In the genomic region with DNA sequence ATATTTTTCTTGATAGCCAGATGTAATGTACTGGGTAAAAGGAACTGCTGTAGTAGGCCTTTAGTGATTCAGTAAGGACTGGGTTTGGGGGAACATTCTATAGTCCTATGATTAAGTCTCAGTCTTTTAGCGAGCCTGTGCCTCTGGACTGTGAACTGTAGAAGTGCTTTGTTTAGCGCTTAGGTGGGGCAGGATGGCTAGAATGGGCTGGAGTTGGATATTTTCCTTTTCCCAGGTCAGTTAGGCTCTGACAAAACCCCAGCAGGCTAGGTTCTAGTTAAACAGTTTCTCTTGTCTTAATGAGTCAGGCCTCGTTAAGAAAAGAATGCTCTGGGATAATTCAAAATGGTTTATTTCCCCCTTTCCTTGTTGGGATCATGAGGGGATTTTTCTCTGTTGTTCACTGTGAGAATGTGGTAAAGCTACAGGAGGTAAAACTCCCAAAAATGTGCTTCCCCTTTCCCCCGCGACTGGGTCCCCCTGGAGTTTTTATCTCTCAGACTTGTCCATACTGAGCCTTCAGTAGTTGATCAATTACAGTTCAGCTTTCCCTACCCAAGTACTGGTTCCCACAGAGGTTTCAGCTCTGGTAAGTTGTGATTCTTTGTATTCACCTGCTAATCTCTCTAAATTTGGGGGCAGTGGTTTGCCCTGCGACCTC, we compare ENCODE assay signal across 19 cellular contexts. TPM values are rescaled to one million over a fixed set of nuclear protein-coding genes. Genes with fewer than 3 reads are reported as not detected.
DNase-seq lines count a peak whose midpoint lies in the region; ATAC-seq and TF ChIP-seq lines count a peak whose summit lies in the region.
"Had no signal": no experiment of that assay in that cellular context is flagged by ENCODE, and none has a peak within 500 bp of the region (broad histone marks: within the 10 kb centered on the region; RNA-seq: fewer than 3 reads in every experiment).

No MANE protein-coding gene starts in this region.

- H3K79me2 ChIP-seq in smooth muscle cell (ENCODE audit: low read depth): peaks cover 77% of the 10 kb centered on the region

- H3K4me1 Mint-ChIP-seq in endodermal cell: peaks cover 10% of the 10 kb centered on the region

- no peaks in the 10 kb centered on the region for H3K36me3 ChIP-seq in cardiac muscle cell
- H3K36me3 ChIP-seq in heart right ventricle: peaks cover 0 to under 1% (median 0%) of the 10 kb centered on the region in 9 donors
- H3K36me3 ChIP-seq in endodermal cell (ENCODE audit: control insufficient read depth, insufficient read depth, low read length): no peaks in the 10 kb centered on the region
- H3K36me3 ChIP-seq in smooth muscle cell (ENCODE audit: low read depth): no peaks in the 10 kb centered on the region
- H3K36me3 ChIP-seq: thyroid gland had no signal

- no peaks in the 10 kb centered on the region for H3F3A ChIP-seq in smooth muscle cell (ENCODE audit: low read depth)

- ATAC-seq in heart right ventricle (no peak), HG03460 (IDR thresholded peaks at IDR 0.05; ENCODE audit: unreplicated experiment) (peak; percentile 49), GM18858 (IDR thresholded peaks at IDR 0.05; ENCODE audit: unreplicated experiment) (no peak)

- H3K4me3 Mint-ChIP-seq in endodermal cell: no peak overlapping the region
- H3K4me3 Mint-ChIP-seq: neural crest cell had no signal

- intact Hi-C loops in heart right ventricle (cut with DNase I): no loop called here

- H3K4me1 ChIP-seq in cardiac muscle cell (ENCODE audit: low read depth) (peaks cover 8% of the 10 kb centered on the region), heart right ventricle (peaks cover 0 to 19% (median 6%) of the 10 kb centered on the region in 9 donors), endodermal cell (ENCODE audit: control insufficient read depth, insufficient read depth, low read length) (no peaks in the 10 kb centered on the region), smooth muscle cell (ENCODE audit: low read depth) (peaks cover 11% of the 10 kb centered on the region)

- H3K4me3 ChIP-seq in cardiac muscle cell (no peak overlapping the region), heart right ventricle (no peak overlapping the region), endodermal cell (ENCODE audit: low read length) (no peak overlapping the region), smooth muscle cell (no peak overlapping the region)
- H3K4me3 ChIP-seq: GM23248, thyroid gland had no signal

- no peaks in the 10 kb centered on the region for H3K27me3 Mint-ChIP-seq in endodermal cell (ENCODE audit: insufficient read depth)

- WGBS in heart right ventricle, 2 donors: 87 to 88% methylated on average over 6 of the region's 6 CpGs
- WGBS in endodermal cell (ENCODE audit: insufficient coverage in 1 of 2, insufficient read length in 1 of 2), 2 experiments: 46 to 58% methylated on average over 3 to 6 of the region's 6 CpGs
- 58% methylated on average over 6 of the region's 6 CpGs for WGBS in smooth muscle cell (ENCODE audit: low lambda C conversion rate)

- no peak for DNase-seq in cardiac muscle cell (ENCODE audit: low read depth in 1 of 2, low spot score in 1 of 2)
- DNase-seq in heart right ventricle: no peak
- peak; percentile 48 for DNase-seq in endodermal cell
- no peak for DNase-seq in smooth muscle cell (lab: John Stamatoyannopoulos, UW; ENCODE audit: unreplicated experiment)
- no peak for DNase-seq in NCI-H2196 treated with DMSO at 0.1 percent for 48 hours (lab: John Stamatoyannopoulos, UW; ENCODE audit: unreplicated experiment)
- DNase-seq in C1 segment of cervical spinal cord (lab: John Stamatoyannopoulos, UW): no peak
- DNase-seq: activated CD4-positive, alpha-beta T cell treated with anti-CD3 and anti-CD28 coated beads, Interleukin-2, amount 50 U/mL, for 1 hour; activated CD8-positive, alpha-beta memory T cell treated with anti-CD3 and anti-CD28 coated beads, Interleukin-2, amount 50 U/mL, for 48 hours; anterior cingulate cortex; GM23248; IMR-90; kidney; NCI-H1930; stimulated activated CD4-positive, alpha-beta T cell treated with anti-CD3 and anti-CD28 coated beads, Interleukin-12 subunit alpha, Interleukin-12 subunit beta, amount 100 ng/mL, for 4 hours; thyroid gland had no signal

- H3K9me3 Mint-ChIP-seq in endodermal cell: peaks cover 5% of the 10 kb centered on the region

- H3K27ac Mint-ChIP-seq in endodermal cell: peak overlapping the region; percentile 28

- no peaks in the 10 kb centered on the region for H3K9me3 ChIP-seq in cardiac muscle cell (ENCODE audit: low read depth)
- peaks cover 0 to 7% (median 4%) of the 10 kb centered on the region in 11 donors for H3K9me3 ChIP-seq in heart right ventricle
- peaks cover under 1% of the 10 kb centered on the region for H3K9me3 ChIP-seq in endodermal cell (ENCODE audit: control insufficient read depth, low read length)
- H3K9me3 ChIP-seq in smooth muscle cell (replicated peaks; ENCODE audit: low read depth): no peaks in the 10 kb centered on the region
- H3K9me3 ChIP-seq: thyroid gland had no signal

- peaks cover 2% of the 10 kb centered on the region for H3K36me3 Mint-ChIP-seq in endodermal cell (ENCODE audit: low read depth)

- peaks cover 57% of the 10 kb centered on the region for H4K20me1 ChIP-seq in smooth muscle cell (ENCODE audit: low read depth)

- H3K27ac ChIP-seq in cardiac muscle cell (peak overlapping the region; percentile 60), heart right ventricle (no peak overlapping the region), endodermal cell (ENCODE audit: low read depth, low read length) (peak overlapping the region; percentile 64), smooth muscle cell (ENCODE audit: low read depth) (no peak overlapping the region)
- H3K27ac ChIP-seq: 22Rv1, GM23248, thyroid gland had no signal

- no peak overlapping the region for H2AFZ ChIP-seq in smooth muscle cell (ENCODE audit: low read depth)
- H2AFZ ChIP-seq: GM23248 had no signal

- H3K9ac ChIP-seq in endodermal cell (ENCODE audit: extremely low read depth, low read length, poor library complexity, severe bottlenecking): no peak overlapping the region
- H3K9ac ChIP-seq in smooth muscle cell (ENCODE audit: low read depth): no peak overlapping the region
- H3K9ac ChIP-seq: GM23248 had no signal

- TF ChIP-seq CTCF in cardiac muscle cell (IDR thresholded peaks at IDR 0.05; ENCODE audit: low read depth, low read length) (no peak), heart right ventricle (IDR thresholded peaks at IDR 0.05) (no peak), endodermal cell (conservative IDR thresholded peaks at IDR 0.05) (no peak), smooth muscle cell (IDR thresholded peaks at IDR 0.05; ENCODE audit: borderline replicate concordance, insufficient read depth, poor library complexity, severe bottlenecking) (no peak)

- peak overlapping the region; percentile 10 for H3K4me2 ChIP-seq in smooth muscle cell

- H3K27me3 ChIP-seq in cardiac muscle cell (no peaks in the 10 kb centered on the region), heart right ventricle (no peaks in the 10 kb centered on the region), endodermal cell (ENCODE audit: control insufficient read depth, insufficient read depth, low read length, poor library complexity, severe bottlenecking) (no peaks in the 10 kb centered on the region), smooth muscle cell (ENCODE audit: low read depth) (no peaks in the 10 kb centered on the region)
- H3K27me3 ChIP-seq: thyroid gland had no signal

RNA-seq across cellular contexts. Expression of a gene that starts 31.5 kb away (rescaled TPM):
- total RNA-seq in cardiac muscle cell (18.7 and 30.8 TPM in 2 replicates), heart right ventricle (10 to 100 TPM; 15.1 to 26.1 (median 20.3) TPM), endodermal cell (10 to 100 TPM; 34.6 to 49.8 TPM), smooth muscle cell (45.9 and 55.7 TPM in 2 replicates)
- polyA plus RNA-seq in cardiac muscle cell (11.7 and 15.7 TPM in 2 replicates), heart right ventricle (1 to 10 TPM; 7.8 to 9.5 TPM), smooth muscle cell (9.3 and 13.1 TPM in 2 replicates)
- 30.5 TPM for polyA plus RNA-seq in endodermal cell (2013, experiment 1 of 2)
- 38.1 TPM for polyA plus RNA-seq in endodermal cell (2013, experiment 2 of 2)

Comparison
In these comparisons a context has a peak if more than half of its experiments do, and no peak if none do; other contexts are left out.
1. H3K27ac ChIP-seq: peak in cardiac muscle cell (single experiment) and endodermal cell (single experiment); none in heart right ventricle (0 of 10) and smooth muscle cell (single experiment).